29 cellular contexts compared by ENCODE assay signal in genomic region chr5:181130832-181131496, GRCh38. TPM values are rescaled to one million over a fixed set of nuclear protein-coding genes. Genes with fewer than 3 reads are reported as not detected.
"Had no signal": no experiment of that assay in that cellular context is flagged by ENCODE, and none has a peak within 500 bp of the region (broad histone marks: within the 10 kb centered on the region; RNA-seq: fewer than 3 reads in every experiment).

Gene OR2V1 (minus strand): TSS chr5:181131169. CDS start chr5:181125304, 5,865 bp downstream.

- H3K36me3 ChIP-seq: esophagus muscularis mucosa, gastroesophageal sphincter, left ventricle myocardium inferior, lower lobe of right lung, neutrophil, right lobe of liver, tibial nerve, upper lobe of right lung, vagina had no signal

- ATAC-seq: effector memory CD8-positive, alpha-beta T cell; gastroesophageal sphincter; psoas muscle; stimulated activated naive B cell treated with anti-CD40 and anti-IgM and Interleukin-4, amounts not matched to agents 10 μg/mL and 1 μg/mL and 100 μg/mL, for 72 hours; stimulated activated naive CD8-positive, alpha-beta T cell treated with anti-CD3 and anti-CD28 coated beads, Interleukin-15, amount 100 ng/mL, for 72 hours had no signal

- H3K9me3 ChIP-seq: lower lobe of right lung, neutrophil, right lobe of liver, testis, upper lobe of right lung, vagina had no signal

- FAIRE-seq: keratinocyte had no signal

- H3K9me3 Mint-ChIP-seq: dendritic cell treated with granulocyte-macrophage colony-stimulating factor and Interleukin-4, amounts not matched to agents 40 ng/mL and 50 ng/mL, for 4 days; effector memory CD8-positive, alpha-beta T cell; stimulated activated naive B cell treated with anti-CD40 and anti-IgM and Interleukin-4, amounts not matched to agents 10 μg/mL and 1 μg/mL and 100 μg/mL, for 72 hours had no signal

- H3K27ac Mint-ChIP-seq: dendritic cell treated with granulocyte-macrophage colony-stimulating factor and Interleukin-4, amounts not matched to agents 40 ng/mL and 50 ng/mL, for 4 days; effector memory CD8-positive, alpha-beta T cell; immature natural killer cell; memory B cell; nephron; stimulated activated naive B cell treated with anti-CD40 and anti-IgM and Interleukin-4, amounts not matched to agents 10 μg/mL and 1 μg/mL and 100 μg/mL, for 72 hours; stimulated activated naive CD8-positive, alpha-beta T cell treated with anti-CD3 and anti-CD28 coated beads, Interleukin-15, amount 100 ng/mL, for 72 hours had no signal

- H3K4me3 ChIP-seq: esophagus muscularis mucosa, gastroesophageal sphincter, left ventricle myocardium inferior, lower lobe of right lung, psoas muscle, right lobe of liver, testis, tibial nerve, upper lobe of right lung, vagina had no signal

- H3K4me3 Mint-ChIP-seq: dendritic cell treated with granulocyte-macrophage colony-stimulating factor and Interleukin-4, amounts not matched to agents 40 ng/mL and 50 ng/mL, for 4 days; effector memory CD8-positive, alpha-beta T cell; immature natural killer cell; memory B cell; naive B cell; nephron; stimulated activated naive B cell treated with anti-CD40 and anti-IgM and Interleukin-4, amounts not matched to agents 10 μg/mL and 1 μg/mL and 100 μg/mL, for 72 hours; stimulated activated naive CD8-positive, alpha-beta T cell treated with anti-CD3 and anti-CD28 coated beads, Interleukin-15, amount 100 ng/mL, for 72 hours had no signal

- H3K27ac ChIP-seq: epithelial cell of prostate, esophagus muscularis mucosa, gastroesophageal sphincter, left ventricle myocardium inferior, lower lobe of right lung, neutrophil, psoas muscle, right lobe of liver, testis, tibial nerve, upper lobe of right lung, vagina had no signal

- DNase-seq: effector memory CD8-positive, alpha-beta T cell; glutamatergic neuron; immature natural killer cell; left ventricle myocardium inferior; lower lobe of right lung; naive B cell; psoas muscle; retina; right lobe of liver; stimulated activated CD4-positive, alpha-beta T cell treated with anti-CD3 and anti-CD28 coated beads, Interleukin-2, amount 100 ng/mL, for 24 hours; stimulated activated CD4-positive, alpha-beta T cell treated with anti-CD3 and anti-CD28 coated beads, Interleukin-4, amount 100 ng/mL, for 4 hours; stimulated activated naive B cell treated with anti-CD40 and anti-IgM and Interleukin-4, amounts not matched to agents 10 μg/mL and 1 μg/mL and 100 μg/mL, for 72 hours; stimulated activated naive CD8-positive, alpha-beta T cell treated with anti-CD3 and anti-CD28 coated beads, Interleukin-15, amount 100 ng/mL, for 72 hours; testis; upper lobe of right lung had no signal

- H3K4me1 Mint-ChIP-seq: immature natural killer cell; nephron; stimulated activated naive CD8-positive, alpha-beta T cell treated with anti-CD3 and anti-CD28 coated beads, Interleukin-15, amount 100 ng/mL, for 72 hours had no signal

- H3K36me3 Mint-ChIP-seq: immature natural killer cell; stimulated activated naive B cell treated with anti-CD40 and anti-IgM and Interleukin-4, amounts not matched to agents 10 μg/mL and 1 μg/mL and 100 μg/mL, for 72 hours had no signal

- H3K4me1 ChIP-seq: esophagus muscularis mucosa, lower lobe of right lung, psoas muscle, testis, tibial nerve, upper lobe of right lung, vagina had no signal

- H3K27me3 ChIP-seq: right lobe of liver, testis, vagina had no signal

RNA-seq across cellular contexts. Expression of gene OR2V1, which starts in this region (rescaled TPM):
- total RNA-seq: esophagus muscularis mucosa, fibroblast of villous mesenchyme, left ventricle myocardium inferior, lower lobe of right lung, osteoblast, psoas muscle, right lobe of liver, skeletal muscle tissue, subcutaneous adipose tissue, testis, tibial nerve, upper lobe of right lung, vagina had no signal
